Comparison of ENCODE assay signal across 21 cellular contexts in genomic region chr22:35967046-35967397, GRCh38.
DNase-seq lines count a peak whose midpoint lies in the region; ATAC-seq, FAIRE-seq and TF ChIP-seq lines count a peak whose summit lies in the region.
"Had no signal": no experiment of that assay in that cellular context is flagged by ENCODE, and none has a peak within 500 bp of the region (broad histone marks: within the 10 kb centered on the region; RNA-seq: fewer than 3 reads in every experiment).

No MANE protein-coding gene starts in this region.

- H3K4me1 ChIP-seq in SK-N-SH (ENCODE audit: control insufficient read depth in 1 of 2, insufficient read depth in 2 of 2, low read depth in 1 of 2, low read length in 1 of 2): peaks cover 62 to 68% of the 10 kb centered on the region in 2 experiments
- peaks cover 14% of the 10 kb centered on the region for H3K4me1 ChIP-seq in A549
- no peaks in the 10 kb centered on the region for H3K4me1 ChIP-seq in K562 (replicated peaks in 1 of 2; ENCODE audit: control insufficient read depth in 2 of 2, insufficient read depth in 2 of 2, low read length in 2 of 2)
- H3K4me1 ChIP-seq in CD4-positive, alpha-beta memory T cell (ENCODE audit: insufficient read depth, low read length): no peaks in the 10 kb centered on the region

- H2AFZ ChIP-seq in SK-N-SH (ENCODE audit: low read depth) (no peak overlapping the region), K562 (ENCODE audit: low read depth, low read length) (no peak overlapping the region)

- intact Hi-C loops in K562 (cut with micrococcal nuclease): no loop called here
- intact Hi-C loops in CD4-positive, alpha-beta memory T cell (cut with micrococcal nuclease): no loop called here

- no peak overlapping the region for H3K4me3 ChIP-seq in SK-N-SH (ENCODE audit: low read depth in 2 of 2, low read length in 1 of 2)
- H3K4me3 ChIP-seq in A549: no peak overlapping the region
- H3K4me3 ChIP-seq in K562: no peak overlapping the region
- no peak overlapping the region for H3K4me3 ChIP-seq in CD4-positive, alpha-beta memory T cell (ENCODE audit: low read length in 2 of 2)
- H3K4me3 ChIP-seq: HAP-1 had no signal

- H3K9ac ChIP-seq in SK-N-SH (no peak overlapping the region), K562 (ENCODE audit: insufficient read depth in 1 of 2, low read depth in 2 of 2, low read length in 2 of 2) (no peak overlapping the region)

- H3K9me3 Mint-ChIP-seq in nephron: no peaks in the 10 kb centered on the region
- H3K9me3 Mint-ChIP-seq in CD4-positive, alpha-beta memory T cell: no peaks in the 10 kb centered on the region
- H3K9me3 Mint-ChIP-seq: CD8-positive, alpha-beta T cell had no signal

- peaks cover 3% of the 10 kb centered on the region; the same call in 1 of the 2 replicates for H4K20me1 ChIP-seq in SK-N-SH (ENCODE audit: insufficient read depth)
- no peaks in the 10 kb centered on the region for H4K20me1 ChIP-seq in K562 (replicated peaks; ENCODE audit: control insufficient read depth, insufficient read depth, low read length)

- no peak for DNase-seq in SK-N-SH
- no peak for DNase-seq in A549 (ENCODE audit: low read depth in 1 of 2, low spot score in 1 of 2)
- DNase-seq in K562 (ENCODE audit: extremely low read depth in 1 of 4, low spot score in 3 of 4): no peak
- DNase-seq in NAMALWA (ENCODE audit: low spot score): no peak
- no peak for DNase-seq in islet precursor cell
- no peak for DNase-seq in CD4-positive, alpha-beta memory T cell
- DNase-seq: ACHN; AML-193; C1 segment of cervical spinal cord; Caco-2; CD8-positive, alpha-beta T cell; DMS153; DND-41; GOT3 had no signal

- no peak for TF ChIP-seq EP300 in SK-N-SH (IDR thresholded peaks at IDR 0.05; ENCODE audit: borderline replicate concordance in 1 of 2, low read depth in 1 of 2, low read length in 1 of 2)
- no peak for TF ChIP-seq EP300 in A549 (IDR thresholded peaks at IDR 0.05)
- no peak for TF ChIP-seq EP300 in K562 (IDR thresholded peaks at IDR 0.05; ENCODE audit: low read length)

- no peak overlapping the region for H3K4me3 Mint-ChIP-seq in nephron
- H3K4me3 Mint-ChIP-seq in CD4-positive, alpha-beta memory T cell: no peak overlapping the region
- H3K4me3 Mint-ChIP-seq: CD8-positive, alpha-beta T cell had no signal

- H3K27me3 Mint-ChIP-seq in nephron (ENCODE audit: low read depth): no peaks in the 10 kb centered on the region
- peaks cover 4 to 8% of the 10 kb centered on the region in 2 donors for H3K27me3 Mint-ChIP-seq in CD4-positive, alpha-beta memory T cell

- H3F3A ChIP-seq in SK-N-SH (replicated peaks; ENCODE audit: insufficient read depth): peaks cover 56% of the 10 kb centered on the region

- peaks cover 68% of the 10 kb centered on the region for H3K4me1 Mint-ChIP-seq in nephron
- no peaks in the 10 kb centered on the region for H3K4me1 Mint-ChIP-seq in CD4-positive, alpha-beta memory T cell

- no peak for TF ChIP-seq CTCF in SK-N-SH (IDR thresholded peaks at IDR 0.05)
- no peak for TF ChIP-seq CTCF in A549 (IDR thresholded peaks at IDR 0.05)
- TF ChIP-seq CTCF in K562 (IDR thresholded peaks at IDR 0.05 in 2 of 3, conservative IDR thresholded peaks at IDR 0.05 in 1 of 3; ENCODE audit: insufficient read depth in 2 of 3, low read depth in 1 of 3, low read length in 3 of 3): no peak
- TF ChIP-seq CTCF in nephron (IDR thresholded peaks at IDR 0.05; ENCODE audit: unreplicated experiment in 3 of 3): no peak

- no peaks in the 10 kb centered on the region for H3K9me3 ChIP-seq in SK-N-SH
- H3K9me3 ChIP-seq in A549: no peaks in the 10 kb centered on the region
- no peaks in the 10 kb centered on the region for H3K9me3 ChIP-seq in K562 (replicated peaks; ENCODE audit: control insufficient read depth, insufficient read depth, low read depth, low read length)
- H3K9me3 ChIP-seq in CD4-positive, alpha-beta memory T cell (ENCODE audit: control insufficient read depth in 1 of 2, low read length in 2 of 2): no peaks in the 10 kb centered on the region
- H3K9me3 ChIP-seq: Caco-2, HAP-1 had no signal

- H3K36me3 ChIP-seq in SK-N-SH (replicated peaks in 1 of 2; ENCODE audit: control insufficient read depth in 1 of 2, insufficient read depth in 2 of 2, low read length in 1 of 2) (no peaks in the 10 kb centered on the region), K562 (ENCODE audit: control insufficient read depth, insufficient read depth, low read length) (no peaks in the 10 kb centered on the region)
- H3K36me3 ChIP-seq in CD4-positive, alpha-beta memory T cell (ENCODE audit: insufficient read depth, low read length): no peaks in the 10 kb centered on the region
- H3K36me3 ChIP-seq: HAP-1 had no signal

- FAIRE-seq in A549 (lab: Jason Lieb, UNC) (no peak), K562 (lab: Jason Lieb, UNC) (no peak)
- FAIRE-seq: G401.6, GM12892, H54 had no signal

- TF ChIP-seq RAD21 in SK-N-SH (IDR thresholded peaks at IDR 0.05; ENCODE audit: low read length) (no peak), A549 (conservative IDR thresholded peaks at IDR 0.05 in 1 of 2, IDR thresholded peaks at IDR 0.05 in 1 of 2) (no peak), K562 (CRISPR knock-in tag; conservative IDR thresholded peaks at IDR 0.05 in 1 of 2, IDR thresholded peaks at IDR 0.05 in 1 of 2) (no peak)

- BruUV-seq in K562 (replicated peaks; lab: Mats Ljungman, UMichigan): no TSS peak

- peaks cover 82% of the 10 kb centered on the region for H3K79me2 ChIP-seq in SK-N-SH (ENCODE audit: insufficient read depth)
- H3K79me2 ChIP-seq in K562 (ENCODE audit: control insufficient read depth, insufficient read depth, low read length): no peaks in the 10 kb centered on the region; the same call in 1 of the 3 replicates

- WGBS in SK-N-SH (ENCODE audit: low lambda C conversion rate): 97% methylated on average over 3 of the region's 3 CpGs
- WGBS in A549 (ENCODE audit: missing lambda C conversion rate): 92% methylated on average over 3 of the region's 3 CpGs
- 95% methylated on average over 3 of the region's 3 CpGs for WGBS in K562 (ENCODE audit: insufficient coverage, low coverage, missing lambda C conversion rate)

- POLR2A ChIA-PET in SK-N-SH (lab: Yijun Ruan, JAX) (interaction anchor here (0.6 to 0.7 kb wide), 2 partner anchors 30 to 83 kb away, joined by 3 to 6 read pairs; no protein-coding TSS in a partner anchor), A549 (lab: Yijun Ruan, JAX) (no interaction called here), K562 (lab: Yijun Ruan, JAX) (no interaction called here)
- POLR2A ChIA-PET in CD4-positive, alpha-beta memory T cell (lab: Charles Lee; ENCODE audit: partially characterized antibody): interaction anchor here (0.6 kb wide), 1 partner anchor 8 kb away, joined by 5 read pairs; no protein-coding TSS in a partner anchor

- in situ Hi-C loops in K562 (cut with MboI): no loop called here

- H3K9me2 ChIP-seq in SK-N-SH: no peaks in the 10 kb centered on the region

- peak overlapping the region; percentile 75 to 78 for H3K27ac ChIP-seq in SK-N-SH (ENCODE audit: low read depth in 2 of 2, low read length in 1 of 2)
- no peak overlapping the region for H3K27ac ChIP-seq in A549
- H3K27ac ChIP-seq in K562 (ENCODE audit: extremely low read depth, low read depth, low read length): no peak overlapping the region
- H3K27ac ChIP-seq in CD4-positive, alpha-beta memory T cell (ENCODE audit: low read depth, low read length): no peak overlapping the region
- H3K27ac ChIP-seq: 22Rv1 had no signal

- H3K27me3 ChIP-seq in SK-N-SH (ENCODE audit: insufficient read depth) (no peaks in the 10 kb centered on the region), K562 (ENCODE audit: control insufficient read depth in 2 of 2, insufficient read depth in 2 of 2, low read length in 2 of 2) (no peaks in the 10 kb centered on the region)
- H3K27me3 ChIP-seq in CD4-positive, alpha-beta memory T cell (ENCODE audit: insufficient read depth, low read length): no peaks in the 10 kb centered on the region

- ATAC-seq in SK-N-SH treated with all-trans-retinoic acid at 6 μM for 48 hours (no peak), A549 (no peak), K562 (no peak)
- ATAC-seq: CD8-positive, alpha-beta T cell had no signal

- no peaks in the 10 kb centered on the region for H3K36me3 Mint-ChIP-seq in nephron (ENCODE audit: low read depth)
- H3K36me3 Mint-ChIP-seq in CD4-positive, alpha-beta memory T cell: no peaks in the 10 kb centered on the region
- H3K36me3 Mint-ChIP-seq: CD8-positive, alpha-beta T cell had no signal

- peak overlapping the region in 2 of 3 experiments; percentile 26 to 94 for H3K27ac Mint-ChIP-seq in nephron
- H3K27ac Mint-ChIP-seq in CD4-positive, alpha-beta memory T cell: no peak overlapping the region
- H3K27ac Mint-ChIP-seq: CD8-positive, alpha-beta T cell had no signal

- TF ChIP-seq POLR2A in A549 (IDR thresholded peaks at IDR 0.05; ENCODE audit: low read length) (no peak), K562 (conservative IDR thresholded peaks at IDR 0.05) (no peak)

- H3K9me1 ChIP-seq in K562 (ENCODE audit: control insufficient read depth, insufficient read depth, low read length): no peaks in the 10 kb centered on the region

- H3K4me2 ChIP-seq in SK-N-SH (peak overlapping the region; percentile 53; the same call in 1 of the 2 replicates), A549 (no peak overlapping the region), K562 (ENCODE audit: insufficient read depth, low read length) (no peak overlapping the region)

- CTCF ChIA-PET in SK-N-SH (lab: Yijun Ruan, JAX): interaction anchor here (0.8 to 7.6 kb wide), 6 partner anchors 24 to 157 kb away, joined by 3 to 39 read pairs (median 4); no protein-coding TSS in a partner anchor
- CTCF ChIA-PET in A549 (lab: Yijun Ruan, JAX): interaction anchor here (0.7 to 1.9 kb wide), 2 partner anchors 32 to 99 kb away, joined by 3 to 7 read pairs; no protein-coding TSS in a partner anchor
- CTCF ChIA-PET in K562 (lab: Yijun Ruan, JAX; ENCODE audit: low intra/inter-chr PET ratio): no interaction called here
- CTCF ChIA-PET in CD4-positive, alpha-beta memory T cell (lab: Charles Lee; ENCODE audit: partially characterized antibody): interaction anchor here (1.2 kb wide), 1 partner anchor 99 kb away, joined by 3 read pairs; no protein-coding TSS in a partner anchor

TF ChIP-seq in SK-N-SH, 30 proteins besides CTCF, POLR2A, EP300 and RAD21 (continues in another document):
- no peak for TF ChIP-seq NFIC (IDR thresholded peaks at IDR 0.05; ENCODE audit: borderline replicate concordance)
- no peak for TF ChIP-seq JUND (IDR thresholded peaks at IDR 0.05)
- TF ChIP-seq POLR2AphosphoS5 (IDR thresholded peaks at IDR 0.05; ENCODE audit: low read depth, low read length): no peak

TF ChIP-seq in SK-N-SH treated with all-trans-retinoic acid at 6 μM for 48 hours, 23 proteins besides CTCF, POLR2A, EP300 and RAD21:
- TF ChIP-seq ARNTL (CRISPR knock-in tag; IDR thresholded peaks at IDR 0.05; ENCODE audit: borderline replicate concordance, low read depth): no peak

TF ChIP-seq in A549, 52 proteins besides CTCF, POLR2A, EP300 and RAD21 (continues in another document):
- no peak for TF ChIP-seq KDM1A (IDR thresholded peaks at IDR 0.05; ENCODE audit: low read depth)
- no peak for TF ChIP-seq FOSB (CRISPR knock-in tag; IDR thresholded peaks at IDR 0.05)

TF ChIP-seq in K562, 482 proteins besides CTCF, POLR2A, EP300 and RAD21:
- TF ChIP-seq MED1 (CRISPR knock-in tag; IDR thresholded peaks at IDR 0.05; ENCODE audit: borderline replicate concordance) (no peak), BRD4 (IDR thresholded peaks at IDR 0.05) (no peak), ZNF316 (IDR thresholded peaks at IDR 0.05) (peak; percentile 64), C11orf30 (IDR thresholded peaks at IDR 0.05; ENCODE audit: low read depth) (peak; percentile 14; the same call in 1 of the 2 replicates)

Comparison
In these comparisons a context has a peak if more than half of its experiments do, and no peak if none do; other contexts are left out.
1. H3K27ac ChIP-seq: peak in SK-N-SH (2 of 2); none in A549 (0 of 2), K562 (single experiment) and CD4-positive, alpha-beta memory T cell (single experiment).
2. H3K27ac Mint-ChIP-seq: peak in nephron (2 of 3); none in CD4-positive, alpha-beta memory T cell (0 of 7).
3. POLR2A ChIA-PET loops: an anchor here in SK-N-SH (0.6 to 0.7 kb wide) and CD4-positive, alpha-beta memory T cell (0.6 kb wide); none called in A549 and K562.